9 cellular contexts compared by ENCODE assay signal in genomic region chr18:79952457-79952995, GRCh38. TPM values are rescaled to one million over a fixed set of nuclear protein-coding genes. Genes with fewer than 3 reads are reported as not detected.
A peak's percentile ranks its signal among the peaks of the same experiment; 100 is the strongest.
DNase-seq lines count a peak whose midpoint lies in the region; ATAC-seq and TF ChIP-seq lines count a peak whose summit lies in the region.
"Had no signal": no experiment of that assay in that cellular context is flagged by ENCODE, and none has a peak within 500 bp of the region (broad histone marks: within the 10 kb centered on the region; RNA-seq: fewer than 3 reads in every experiment).

No MANE protein-coding gene starts in this region.

- peak overlapping the region; percentile 69 for H3K4me3 ChIP-seq in AG10803 (ENCODE audit: low read length)
- H3K4me3 ChIP-seq in MG63, result peak overlapping the region; percentile 66
- peak overlapping the region; percentile 56 for H3K4me3 ChIP-seq in epithelial cell of esophagus (ENCODE audit: low read length)
- H3K4me3 ChIP-seq in neutrophil (ENCODE audit: low read depth in 1 of 2, low read length in 1 of 2), result peak overlapping the region; percentile 62 to 99

- H3K36me3 ChIP-seq in MG63 (peaks cover 10% of the 10 kb centered on the region), neutrophil (peaks cover 6% of the 10 kb centered on the region)

- TF ChIP-seq CTCF in AG10803 (conservative IDR thresholded peaks at IDR 0.05; ENCODE audit: low read length) (no peak), epithelial cell of esophagus (IDR thresholded peaks at IDR 0.05; ENCODE audit: insufficient read depth, low read depth, low read length, missing control alignments) (no peak), neutrophil (IDR thresholded peaks at IDR 0.05) (no peak)

- H3K27me3 ChIP-seq in MG63 (no peaks in the 10 kb centered on the region), neutrophil (peaks cover 15% of the 10 kb centered on the region)

- H3K27ac ChIP-seq in neutrophil, result no peak overlapping the region

- ATAC-seq in HG02970 (IDR thresholded peaks at IDR 0.05; ENCODE audit: low FRiP score, unreplicated experiment), result no peak

- DNase-seq in AG10803 (ENCODE audit: low read depth), result no peak
- no peak for DNase-seq in MG63
- DNase-seq in epithelial cell of esophagus (ENCODE audit: low read depth), result no peak
- DNase-seq in mucosa of gallbladder (ENCODE audit: low spot score), result no peak
- DNase-seq in pons (ENCODE audit: low spot score), result no peak
- no peak for DNase-seq in stimulated activated CD4-positive, alpha-beta T cell treated with anti-CD3 and anti-CD28 coated beads, Interleukin-1b, Interleukin-23, amount 100 ng/mL, for 48 hours
- DNase-seq: GDM1 had no signal

- H3K4me1 ChIP-seq in neutrophil (ENCODE audit: control insufficient read depth in 1 of 2, insufficient read depth in 1 of 2, low read depth in 1 of 2, low read length in 1 of 2), result peaks cover 14 to 26% of the 10 kb centered on the region in 2 experiments

- H3K9me3 ChIP-seq in MG63 (no peaks in the 10 kb centered on the region), neutrophil (no peaks in the 10 kb centered on the region)

RNA-seq across cellular contexts. Expression of gene SLC66A2, which starts 1.1 kb away (rescaled TPM):
- 24.3 and 53.1 TPM in 2 replicates for total RNA-seq in MG63 (2014; rRNA removed; shearing (Covaris generic); ENCODE audit: low replicate concordance)
- total RNA-seq in mucosa of gallbladder, result 61.3 TPM

RNA-seq across cellular contexts. Expression of gene HSBP1L1, which starts 11.9 kb away (rescaled TPM):
- total RNA-seq in MG63 (2014; rRNA removed; shearing (Covaris generic); ENCODE audit: low replicate concordance), result not detected in 2 replicates
- 21.4 TPM for total RNA-seq in mucosa of gallbladder

RNA-seq across cellular contexts. Expression of gene TXNL4A, which starts 35.8 kb away (rescaled TPM):
- 69.3 and 176 TPM in 2 replicates for total RNA-seq in MG63 (2014; rRNA removed; shearing (Covaris generic); ENCODE audit: low replicate concordance)
- 76.7 TPM for total RNA-seq in mucosa of gallbladder

Comparison
In these comparisons a context has a peak if more than half of its experiments do, and no peak if none do; other contexts are left out.
1. RNA of gene HSBP1L1, which starts 11.9 kb away (total RNA-seq): 21.4 TPM in mucosa of gallbladder (single experiment); not detected in MG63; every median in the first group is over 10 times any median in the second.
2. Peak in every context shown above with its lines, with median percentiles within 50 percentile points of each other: H3K4me3 ChIP-seq.